1 cellular context compared by ENCODE assay signal in the genomic region with DNA sequence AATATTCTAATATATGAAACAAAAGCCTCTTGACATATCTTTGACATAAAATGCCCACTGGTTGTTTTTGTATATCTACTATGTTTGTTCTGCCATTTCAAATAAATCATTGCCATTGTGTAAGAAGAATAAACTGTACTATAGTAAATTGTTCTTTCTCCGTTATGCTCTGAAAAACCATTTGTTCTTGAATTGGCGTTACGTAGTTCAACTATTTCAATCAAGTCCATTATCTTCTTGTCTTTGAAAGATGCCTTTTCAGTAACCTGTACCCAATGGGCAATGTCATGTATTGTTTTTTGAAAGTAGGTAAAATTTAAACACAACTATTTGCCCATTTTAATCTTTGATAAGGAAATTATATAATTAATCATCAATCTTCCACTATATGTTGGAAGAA.
TF ChIP-seq lines count a peak whose summit lies in the region.

No MANE protein-coding gene starts in this region.

TF ChIP-seq in IMR-90, 13 proteins besides CTCF, POLR2A, EP300 and RAD21 (continued from another document):
- no peak for TF ChIP-seq RFX5 (IDR thresholded peaks at IDR 0.05; ENCODE audit: low read depth, low read length)
- no peak for TF ChIP-seq BHLHE40 (IDR thresholded peaks at IDR 0.05; ENCODE audit: low read depth, low read length)
- TF ChIP-seq, protein P1, sequence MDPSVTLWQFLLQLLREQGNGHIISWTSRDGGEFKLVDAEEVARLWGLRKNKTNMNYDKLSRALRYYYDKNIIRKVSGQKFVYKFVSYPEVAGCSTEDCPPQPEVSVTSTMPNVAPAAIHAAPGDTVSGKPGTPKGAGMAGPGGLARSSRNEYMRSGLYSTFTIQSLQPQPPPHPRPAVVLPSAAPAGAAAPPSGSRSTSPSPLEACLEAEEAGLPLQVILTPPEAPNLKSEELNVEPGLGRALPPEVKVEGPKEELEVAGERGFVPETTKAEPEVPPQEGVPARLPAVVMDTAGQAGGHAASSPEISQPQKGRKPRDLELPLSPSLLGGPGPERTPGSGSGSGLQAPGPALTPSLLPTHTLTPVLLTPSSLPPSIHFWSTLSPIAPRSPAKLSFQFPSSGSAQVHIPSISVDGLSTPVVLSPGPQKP (IDR thresholded peaks at IDR 0.05; ENCODE audit: borderline replicate concordance, low read depth, low read length) = no peak
- no peak for TF ChIP-seq SMC3 (IDR thresholded peaks at IDR 0.05; ENCODE audit: low read depth, low read length)
